Comparison of ENCODE assay signal across 17 cellular contexts in genomic region chr20:17044920-17045319, GRCh38.
DNase-seq lines count a peak whose midpoint lies in the region; ATAC-seq and TF ChIP-seq lines count a peak whose summit lies in the region.
"Had no signal": no experiment of that assay in that cellular context is flagged by ENCODE, and none has a peak within 500 bp of the region (broad histone marks: within the 10 kb centered on the region; RNA-seq: fewer than 3 reads in every experiment).

No MANE protein-coding gene starts in this region.

- H3K9me2 ChIP-seq in neural cell (ENCODE audit: insufficient read depth, low read length), result no peaks in the 10 kb centered on the region

- H4K20me1 ChIP-seq in neural cell (ENCODE audit: insufficient read depth), result no peaks in the 10 kb centered on the region

- no peaks in the 10 kb centered on the region for H3K9me3 Mint-ChIP-seq in activated CD4-positive, alpha-beta memory T cell treated with anti-CD3 and anti-CD28 coated beads for 36 hours

- peak overlapping the region; percentile 51 for H3K4me3 ChIP-seq in neural cell (ENCODE audit: low read length)
- H3K4me3 ChIP-seq: GM23248, HAP-1, K562 had no signal

- TF ChIP-seq EP300 in neural cell (conservative IDR thresholded peaks at IDR 0.05; ENCODE audit: poor library complexity, severe bottlenecking), result peak; percentile 68

- peak; percentile 17 for DNase-seq in NCI-H748 (lab: John Stamatoyannopoulos, UW; ENCODE audit: unreplicated experiment)
- DNase-seq in NCI-H748 treated with DMSO at 0.1 percent for 48 hours (lab: John Stamatoyannopoulos, UW), result no peak
- DNase-seq in caudate nucleus (lab: John Stamatoyannopoulos, UW), result peak in 18 of 61 donors; percentile 2 to 50 (median 14)
- DNase-seq in activated CD4-positive, alpha-beta memory T cell treated with anti-CD3 and anti-CD28 coated beads for 36 hours, result no peak
- DNase-seq: ACHN; CD4-positive, alpha-beta memory T cell; DMS153; DND-41; EL; GM23248; IMR-90 had no signal

- H3K4me3 Mint-ChIP-seq in activated CD4-positive, alpha-beta memory T cell treated with anti-CD3 and anti-CD28 coated beads for 36 hours, result no peak overlapping the region
- H3K4me3 Mint-ChIP-seq: CD4-positive, alpha-beta memory T cell had no signal

- H2AFZ ChIP-seq in neural cell (ENCODE audit: low read depth, low read length), result no peak overlapping the region
- H2AFZ ChIP-seq: GM23248 had no signal

- H3K36me3 Mint-ChIP-seq in activated CD4-positive, alpha-beta memory T cell treated with anti-CD3 and anti-CD28 coated beads for 36 hours, result no peaks in the 10 kb centered on the region
- H3K36me3 Mint-ChIP-seq: CD4-positive, alpha-beta memory T cell had no signal

- no peaks in the 10 kb centered on the region for H3K79me2 ChIP-seq in neural cell (replicated peaks; ENCODE audit: insufficient read depth, low read length)

- no peaks in the 10 kb centered on the region for H3K4me1 Mint-ChIP-seq in activated CD4-positive, alpha-beta memory T cell treated with anti-CD3 and anti-CD28 coated beads for 36 hours (ENCODE audit: low read depth)
- H3K4me1 Mint-ChIP-seq: CD4-positive, alpha-beta memory T cell had no signal

- TF ChIP-seq RAD21 in neural cell (conservative IDR thresholded peaks at IDR 0.05), result peak; percentile 41

- CTCF ChIA-PET in activated CD4-positive, alpha-beta memory T cell treated with anti-CD3 and anti-CD28 coated beads for 36 hours (lab: Charles Lee), result no interaction called here

- H3K36me3 ChIP-seq in neural cell (ENCODE audit: insufficient read depth, low read length), result no peaks in the 10 kb centered on the region
- H3K36me3 ChIP-seq: HAP-1 had no signal

- no peak for ATAC-seq in GM18520 (IDR thresholded peaks at IDR 0.05; ENCODE audit: unreplicated experiment)
- no peak for ATAC-seq in HG03159 (IDR thresholded peaks at IDR 0.05; ENCODE audit: unreplicated experiment)
- ATAC-seq: K562 had no signal

- H3K27ac Mint-ChIP-seq in activated CD4-positive, alpha-beta memory T cell treated with anti-CD3 and anti-CD28 coated beads for 36 hours, result no peak overlapping the region
- H3K27ac Mint-ChIP-seq: CD4-positive, alpha-beta memory T cell had no signal

- no peaks in the 10 kb centered on the region for H3K9me3 ChIP-seq in neural cell (ENCODE audit: low read length)
- H3K9me3 ChIP-seq: HAP-1 had no signal

- POLR2A ChIA-PET in activated CD4-positive, alpha-beta memory T cell treated with anti-CD3 and anti-CD28 coated beads for 36 hours (lab: Charles Lee), result no interaction called here

- intact Hi-C loops in activated CD4-positive, alpha-beta memory T cell treated with anti-CD3 and anti-CD28 coated beads for 36 hours (cut with micrococcal nuclease), result no loop called here

- peak overlapping the region; percentile 52 for H3K9ac ChIP-seq in neural cell (ENCODE audit: low read length)
- H3K9ac ChIP-seq: GM23248 had no signal

- no peaks in the 10 kb centered on the region for H3K27me3 ChIP-seq in neural cell (ENCODE audit: insufficient read depth, low read depth, low read length)

- H3F3A ChIP-seq in neural cell (ENCODE audit: insufficient read depth, low read length, poor library complexity, severe bottlenecking), result no peaks in the 10 kb centered on the region

- peak; percentile 7 for TF ChIP-seq CTCF in neural cell (IDR thresholded peaks at IDR 0.05; ENCODE audit: poor library complexity, severe bottlenecking)

- no peaks in the 10 kb centered on the region for H3K27me3 Mint-ChIP-seq in activated CD4-positive, alpha-beta memory T cell treated with anti-CD3 and anti-CD28 coated beads for 36 hours
- H3K27me3 Mint-ChIP-seq: CD4-positive, alpha-beta memory T cell had no signal

- H3K4me2 ChIP-seq in neural cell (ENCODE audit: low read length), result peak overlapping the region; percentile 49

- peak overlapping the region; percentile 80 for H3K27ac ChIP-seq in caudate nucleus (ENCODE audit: low read depth, low read length)
- H3K27ac ChIP-seq in neural cell (ENCODE audit: low read length), result peak overlapping the region; percentile 85
- H3K27ac ChIP-seq: C4-2B, GM23248 had no signal

TF ChIP-seq in neural cell, 6 proteins besides CTCF, POLR2A, EP300 and RAD21:
- TF ChIP-seq REST (IDR thresholded peaks at IDR 0.05; ENCODE audit: borderline replicate concordance) (peak; percentile 75), EZH2 (IDR thresholded peaks at IDR 0.05; ENCODE audit: borderline replicate concordance, insufficient read depth, low read length, poor library complexity, severe bottlenecking) (no peak), POLR2AphosphoS5 (IDR thresholded peaks at IDR 0.05) (peak; percentile 44), SMC3 (conservative IDR thresholded peaks at IDR 0.05; ENCODE audit: poor library complexity) (peak; percentile 34), MXI1 (conservative IDR thresholded peaks at IDR 0.05; ENCODE audit: poor library complexity, severe bottlenecking) (peak; percentile 85), TAF1 (IDR thresholded peaks at IDR 0.05; ENCODE audit: low read depth) (no peak)
